In genomic region chr1:153775432-153776311, GRCh38 we compare ENCODE assay signal across 1 cellular context.
TF ChIP-seq lines count a peak whose summit lies in the region.

No MANE protein-coding gene starts in this region.

TF ChIP-seq in GM12878, 131 proteins besides CTCF, POLR2A, EP300 and RAD21 (continued from another document and continues in another):
- TF ChIP-seq, protein P1, sequence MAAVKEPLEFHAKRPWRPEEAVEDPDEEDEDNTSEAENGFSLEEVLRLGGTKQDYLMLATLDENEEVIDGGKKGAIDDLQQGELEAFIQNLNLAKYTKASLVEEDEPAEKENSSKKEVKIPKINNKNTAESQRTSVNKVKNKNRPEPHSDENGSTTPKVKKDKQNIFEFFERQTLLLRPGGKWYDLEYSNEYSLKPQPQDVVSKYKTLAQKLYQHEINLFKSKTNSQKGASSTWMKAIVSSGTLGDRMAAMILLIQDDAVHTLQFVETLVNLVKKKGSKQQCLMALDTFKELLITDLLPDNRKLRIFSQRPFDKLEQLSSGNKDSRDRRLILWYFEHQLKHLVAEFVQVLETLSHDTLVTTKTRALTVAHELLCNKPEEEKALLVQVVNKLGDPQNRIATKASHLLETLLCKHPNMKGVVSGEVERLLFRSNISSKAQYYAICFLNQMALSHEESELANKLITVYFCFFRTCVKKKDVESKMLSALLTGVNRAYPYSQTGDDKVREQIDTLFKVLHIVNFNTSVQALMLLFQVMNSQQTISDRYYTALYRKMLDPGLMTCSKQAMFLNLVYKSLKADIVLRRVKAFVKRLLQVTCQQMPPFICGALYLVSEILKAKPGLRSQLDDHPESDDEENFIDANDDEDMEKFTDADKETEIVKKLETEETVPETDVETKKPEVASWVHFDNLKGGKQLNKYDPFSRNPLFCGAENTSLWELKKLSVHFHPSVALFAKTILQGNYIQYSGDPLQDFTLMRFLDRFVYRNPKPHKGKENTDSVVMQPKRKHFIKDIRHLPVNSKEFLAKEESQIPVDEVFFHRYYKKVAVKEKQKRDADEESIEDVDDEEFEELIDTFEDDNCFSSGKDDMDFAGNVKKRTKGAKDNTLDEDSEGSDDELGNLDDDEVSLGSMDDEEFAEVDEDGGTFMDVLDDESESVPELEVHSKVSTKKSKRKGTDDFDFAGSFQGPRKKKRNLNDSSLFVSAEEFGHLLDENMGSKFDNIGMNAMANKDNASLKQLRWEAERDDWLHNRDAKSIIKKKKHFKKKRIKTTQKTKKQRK (IDR thresholded peaks at IDR 0.05; ENCODE audit: low read depth, low read length), result no peak
- TF ChIP-seq KLF5 (IDR thresholded peaks at IDR 0.05; ENCODE audit: partially characterized antibody) (no peak), HDAC6 (IDR thresholded peaks at IDR 0.05; ENCODE audit: unreplicated experiment) (peak; percentile 83), PKNOX1 (IDR thresholded peaks at IDR 0.05) (no peak), TARDBP (IDR thresholded peaks at IDR 0.05; ENCODE audit: borderline replicate concordance) (no peak), SRF (IDR thresholded peaks at IDR 0.05; ENCODE audit: low read depth in 2 of 2, low read length in 2 of 2) (no peak), IKZF1 (conservative IDR thresholded peaks at IDR 0.05) (peak; percentile 73), SPI1 (IDR thresholded peaks at IDR 0.05; ENCODE audit: borderline replicate concordance, insufficient read depth, low read depth, low read length) (peak; percentile 45; the same call in 1 of the 2 replicates), RELA (IDR thresholded peaks at IDR 0.05; ENCODE audit: borderline replicate concordance, partially characterized antibody) (no peak), ZZZ3 (IDR thresholded peaks at IDR 0.05; ENCODE audit: control insufficient read depth, insufficient read length, low read depth) (no peak), CUX1 (IDR thresholded peaks at IDR 0.05; ENCODE audit: insufficient replicate concordance, low read depth, low read length) (no peak), RAD51 (IDR thresholded peaks at IDR 0.05) (no peak), LARP7 (IDR thresholded peaks at IDR 0.05) (peak; percentile 60), SIX5 (IDR thresholded peaks at IDR 0.05; ENCODE audit: low read depth, low read length, severe bottlenecking) (no peak), YY1 (IDR thresholded peaks at IDR 0.05; ENCODE audit: low read depth, low read length) (peak; percentile 35; the same call in 1 of the 2 replicates), EGR1 (IDR thresholded peaks at IDR 0.05; ENCODE audit: borderline replicate concordance in 1 of 2, low read depth in 2 of 2, low read length in 2 of 2) (0 out of 3 replicates have a peak, but pooled peaks of 1 of the 2 experiments have one; percentile 5), NFYA (IDR thresholded peaks at IDR 0.05; ENCODE audit: borderline replicate concordance, low read depth, low read length) (no peak), NFXL1 (IDR thresholded peaks at IDR 0.05; ENCODE audit: borderline replicate concordance) (no peak), BHLHE40 (IDR thresholded peaks at IDR 0.05; ENCODE audit: borderline replicate concordance in 1 of 2, low read depth in 2 of 2, low read length in 1 of 2) (peak in 1 of 2 experiments; percentile 61; a peak in 3 of 4 replicates), RUNX3 (IDR thresholded peaks at IDR 0.05; ENCODE audit: low read length) (peak; percentile 34; the same call in 1 of the 2 replicates), DPF2 (IDR thresholded peaks at IDR 0.05) (peak; percentile 76; the same call in 1 of the 2 replicates), ZNF384 (IDR thresholded peaks at IDR 0.05; ENCODE audit: borderline replicate concordance, low read depth, low read length) (no peak), PML (IDR thresholded peaks at IDR 0.05; ENCODE audit: low read length) (no peak), EED (IDR thresholded peaks at IDR 0.05; ENCODE audit: low read depth) (no peak), SREBF2 (IDR thresholded peaks at IDR 0.05; ENCODE audit: low read length) (no peak), TCF3 (IDR thresholded peaks at IDR 0.05; ENCODE audit: borderline replicate concordance, insufficient read depth, low read depth, low read length) (no peak)
- TF ChIP-seq, protein P2, sequence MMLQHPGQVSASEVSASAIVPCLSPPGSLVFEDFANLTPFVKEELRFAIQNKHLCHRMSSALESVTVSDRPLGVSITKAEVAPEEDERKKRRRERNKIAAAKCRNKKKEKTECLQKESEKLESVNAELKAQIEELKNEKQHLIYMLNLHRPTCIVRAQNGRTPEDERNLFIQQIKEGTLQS (IDR thresholded peaks at IDR 0.05; ENCODE audit: borderline replicate concordance, extremely low read depth, low read depth, low read length), result no peak
- TF ChIP-seq, protein P3, sequence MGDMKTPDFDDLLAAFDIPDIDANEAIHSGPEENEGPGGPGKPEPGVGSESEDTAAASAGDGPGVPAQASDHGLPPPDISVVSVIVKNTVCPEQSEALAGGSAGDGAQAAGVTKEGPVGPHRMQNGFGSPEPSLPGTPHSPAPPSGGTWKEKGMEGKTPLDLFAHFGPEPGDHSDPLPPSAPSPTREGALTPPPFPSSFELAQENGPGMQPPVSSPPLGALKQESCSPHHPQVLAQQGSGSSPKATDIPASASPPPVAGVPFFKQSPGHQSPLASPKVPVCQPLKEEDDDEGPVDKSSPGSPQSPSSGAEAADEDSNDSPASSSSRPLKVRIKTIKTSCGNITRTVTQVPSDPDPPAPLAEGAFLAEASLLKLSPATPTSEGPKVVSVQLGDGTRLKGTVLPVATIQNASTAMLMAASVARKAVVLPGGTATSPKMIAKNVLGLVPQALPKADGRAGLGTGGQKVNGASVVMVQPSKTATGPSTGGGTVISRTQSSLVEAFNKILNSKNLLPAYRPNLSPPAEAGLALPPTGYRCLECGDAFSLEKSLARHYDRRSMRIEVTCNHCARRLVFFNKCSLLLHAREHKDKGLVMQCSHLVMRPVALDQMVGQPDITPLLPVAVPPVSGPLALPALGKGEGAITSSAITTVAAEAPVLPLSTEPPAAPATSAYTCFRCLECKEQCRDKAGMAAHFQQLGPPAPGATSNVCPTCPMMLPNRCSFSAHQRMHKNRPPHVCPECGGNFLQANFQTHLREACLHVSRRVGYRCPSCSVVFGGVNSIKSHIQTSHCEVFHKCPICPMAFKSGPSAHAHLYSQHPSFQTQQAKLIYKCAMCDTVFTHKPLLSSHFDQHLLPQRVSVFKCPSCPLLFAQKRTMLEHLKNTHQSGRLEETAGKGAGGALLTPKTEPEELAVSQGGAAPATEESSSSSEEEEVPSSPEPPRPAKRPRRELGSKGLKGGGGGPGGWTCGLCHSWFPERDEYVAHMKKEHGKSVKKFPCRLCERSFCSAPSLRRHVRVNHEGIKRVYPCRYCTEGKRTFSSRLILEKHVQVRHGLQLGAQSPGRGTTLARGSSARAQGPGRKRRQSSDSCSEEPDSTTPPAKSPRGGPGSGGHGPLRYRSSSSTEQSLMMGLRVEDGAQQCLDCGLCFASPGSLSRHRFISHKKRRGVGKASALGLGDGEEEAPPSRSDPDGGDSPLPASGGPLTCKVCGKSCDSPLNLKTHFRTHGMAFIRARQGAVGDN (IDR thresholded peaks at IDR 0.05), result peak; percentile 82
- TF ChIP-seq, protein P4, sequence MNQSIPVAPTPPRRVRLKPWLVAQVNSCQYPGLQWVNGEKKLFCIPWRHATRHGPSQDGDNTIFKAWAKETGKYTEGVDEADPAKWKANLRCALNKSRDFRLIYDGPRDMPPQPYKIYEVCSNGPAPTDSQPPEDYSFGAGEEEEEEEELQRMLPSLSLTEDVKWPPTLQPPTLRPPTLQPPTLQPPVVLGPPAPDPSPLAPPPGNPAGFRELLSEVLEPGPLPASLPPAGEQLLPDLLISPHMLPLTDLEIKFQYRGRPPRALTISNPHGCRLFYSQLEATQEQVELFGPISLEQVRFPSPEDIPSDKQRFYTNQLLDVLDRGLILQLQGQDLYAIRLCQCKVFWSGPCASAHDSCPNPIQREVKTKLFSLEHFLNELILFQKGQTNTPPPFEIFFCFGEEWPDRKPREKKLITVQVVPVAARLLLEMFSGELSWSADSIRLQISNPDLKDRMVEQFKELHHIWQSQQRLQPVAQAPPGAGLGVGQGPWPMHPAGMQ (IDR thresholded peaks at IDR 0.05; ENCODE audit: borderline replicate concordance), result no peak
- TF ChIP-seq, protein P5, sequence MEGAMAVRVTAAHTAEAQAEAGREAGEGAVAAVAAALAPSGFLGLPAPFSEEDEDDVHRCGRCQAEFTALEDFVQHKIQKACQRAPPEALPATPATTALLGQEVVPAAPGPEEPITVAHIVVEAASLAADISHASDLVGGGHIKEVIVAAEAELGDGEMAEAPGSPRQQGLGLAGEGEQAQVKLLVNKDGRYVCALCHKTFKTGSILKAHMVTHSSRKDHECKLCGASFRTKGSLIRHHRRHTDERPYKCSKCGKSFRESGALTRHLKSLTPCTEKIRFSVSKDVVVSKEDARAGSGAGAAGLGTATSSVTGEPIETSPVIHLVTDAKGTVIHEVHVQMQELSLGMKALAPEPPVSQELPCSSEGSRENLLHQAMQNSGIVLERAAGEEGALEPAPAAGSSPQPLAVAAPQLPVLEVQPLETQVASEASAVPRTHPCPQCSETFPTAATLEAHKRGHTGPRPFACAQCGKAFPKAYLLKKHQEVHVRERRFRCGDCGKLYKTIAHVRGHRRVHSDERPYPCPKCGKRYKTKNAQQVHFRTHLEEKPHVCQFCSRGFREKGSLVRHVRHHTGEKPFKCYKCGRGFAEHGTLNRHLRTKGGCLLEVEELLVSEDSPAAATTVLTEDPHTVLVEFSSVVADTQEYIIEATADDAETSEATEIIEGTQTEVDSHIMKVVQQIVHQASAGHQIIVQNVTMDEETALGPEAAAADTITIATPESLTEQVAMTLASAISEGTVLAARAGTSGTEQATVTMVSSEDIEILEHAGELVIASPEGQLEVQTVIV (IDR thresholded peaks at IDR 0.05; ENCODE audit: borderline replicate concordance, partially characterized antibody), result no peak
- TF ChIP-seq, protein P6, sequence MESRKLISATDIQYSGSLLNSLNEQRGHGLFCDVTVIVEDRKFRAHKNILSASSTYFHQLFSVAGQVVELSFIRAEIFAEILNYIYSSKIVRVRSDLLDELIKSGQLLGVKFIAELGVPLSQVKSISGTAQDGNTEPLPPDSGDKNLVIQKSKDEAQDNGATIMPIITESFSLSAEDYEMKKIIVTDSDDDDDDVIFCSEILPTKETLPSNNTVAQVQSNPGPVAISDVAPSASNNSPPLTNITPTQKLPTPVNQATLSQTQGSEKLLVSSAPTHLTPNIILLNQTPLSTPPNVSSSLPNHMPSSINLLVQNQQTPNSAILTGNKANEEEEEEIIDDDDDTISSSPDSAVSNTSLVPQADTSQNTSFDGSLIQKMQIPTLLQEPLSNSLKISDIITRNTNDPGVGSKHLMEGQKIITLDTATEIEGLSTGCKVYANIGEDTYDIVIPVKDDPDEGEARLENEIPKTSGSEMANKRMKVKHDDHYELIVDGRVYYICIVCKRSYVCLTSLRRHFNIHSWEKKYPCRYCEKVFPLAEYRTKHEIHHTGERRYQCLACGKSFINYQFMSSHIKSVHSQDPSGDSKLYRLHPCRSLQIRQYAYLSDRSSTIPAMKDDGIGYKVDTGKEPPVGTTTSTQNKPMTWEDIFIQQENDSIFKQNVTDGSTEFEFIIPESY (IDR thresholded peaks at IDR 0.05), result no peak
- TF ChIP-seq, protein P7, sequence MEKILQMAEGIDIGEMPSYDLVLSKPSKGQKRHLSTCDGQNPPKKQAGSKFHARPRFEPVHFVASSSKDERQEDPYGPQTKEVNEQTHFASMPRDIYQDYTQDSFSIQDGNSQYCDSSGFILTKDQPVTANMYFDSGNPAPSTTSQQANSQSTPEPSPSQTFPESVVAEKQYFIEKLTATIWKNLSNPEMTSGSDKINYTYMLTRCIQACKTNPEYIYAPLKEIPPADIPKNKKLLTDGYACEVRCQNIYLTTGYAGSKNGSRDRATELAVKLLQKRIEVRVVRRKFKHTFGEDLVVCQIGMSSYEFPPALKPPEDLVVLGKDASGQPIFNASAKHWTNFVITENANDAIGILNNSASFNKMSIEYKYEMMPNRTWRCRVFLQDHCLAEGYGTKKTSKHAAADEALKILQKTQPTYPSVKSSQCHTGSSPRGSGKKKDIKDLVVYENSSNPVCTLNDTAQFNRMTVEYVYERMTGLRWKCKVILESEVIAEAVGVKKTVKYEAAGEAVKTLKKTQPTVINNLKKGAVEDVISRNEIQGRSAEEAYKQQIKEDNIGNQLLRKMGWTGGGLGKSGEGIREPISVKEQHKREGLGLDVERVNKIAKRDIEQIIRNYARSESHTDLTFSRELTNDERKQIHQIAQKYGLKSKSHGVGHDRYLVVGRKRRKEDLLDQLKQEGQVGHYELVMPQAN (conservative IDR thresholded peaks at IDR 0.05), result no peak; the same call in 1 of the 2 replicates
